In genomic region chr6:106128981-106129761, GRCh38 we compare ENCODE assay signal across 12 cellular contexts. TPM values are rescaled to one million over a fixed set of nuclear protein-coding genes. Genes with fewer than 3 reads are reported as not detected.
DNase-seq lines count a peak whose midpoint lies in the region; ATAC-seq, FAIRE-seq and TF ChIP-seq lines count a peak whose summit lies in the region.
"Had no signal": no experiment of that assay in that cellular context is flagged by ENCODE, and none has a peak within 500 bp of the region (broad histone marks: within the 10 kb centered on the region; RNA-seq: fewer than 3 reads in every experiment).

No MANE protein-coding gene starts in this region.

- POLR2A ChIA-PET in A549 (lab: Yijun Ruan, JAX), result no interaction called here

- no peak for TF ChIP-seq EP300 in A549 (IDR thresholded peaks at IDR 0.05)

- H3K27ac ChIP-seq in A549 (peak overlapping the region; percentile 17 to 37; a peak in 2 of 6 replicates), RWPE2 (ENCODE audit: poor library complexity, severe bottlenecking) (peak overlapping the region; percentile 58), gastrocnemius medialis (no peak overlapping the region)

- H3K36me3 ChIP-seq in RWPE2 (ENCODE audit: low read depth), result no peaks in the 10 kb centered on the region
- H3K36me3 ChIP-seq in gastrocnemius medialis, result no peaks in the 10 kb centered on the region

- TF ChIP-seq POLR2A in A549 (IDR thresholded peaks at IDR 0.05; ENCODE audit: low read length) (no peak), gastrocnemius medialis (IDR thresholded peaks at IDR 0.05) (no peak)

- peak in 1 of 2 experiments; percentile 13 for DNase-seq in A549 (ENCODE audit: low read depth in 1 of 2, low spot score in 1 of 2)
- no peak for DNase-seq in RWPE2 (ENCODE audit: low spot score)
- DNase-seq in fibroblast of villous mesenchyme (ENCODE audit: low read depth), result peak; percentile 92
- no peak for DNase-seq in UCSD-AML1 (lab: John Stamatoyannopoulos, UW; ENCODE audit: unreplicated experiment)
- DNase-seq in KG1 (lab: John Stamatoyannopoulos, UW), result no peak
- DNase-seq in gastrocnemius medialis, result no peak
- no peak for DNase-seq in GM19240 (ENCODE audit: insufficient read length, low spot score)
- DNase-seq: activated T-cell treated with anti-CD3 and anti-CD28 coated beads, Interleukin-2, amount 50 U/mL, for 4 hours; AML-193; naive B cell had no signal

- 43% methylated on average over 9 of the region's 9 CpGs for WGBS in A549 (ENCODE audit: missing lambda C conversion rate)

- H3K9me3 ChIP-seq in A549 (no peaks in the 10 kb centered on the region), RWPE2 (ENCODE audit: severe bottlenecking) (no peaks in the 10 kb centered on the region), gastrocnemius medialis (no peaks in the 10 kb centered on the region)

- no peak for FAIRE-seq in A549 (lab: Jason Lieb, UNC)
- FAIRE-seq: endothelial cell of umbilical vein had no signal

- TF ChIP-seq CTCF in A549 (IDR thresholded peaks at IDR 0.05) (no peak), RWPE2 (IDR thresholded peaks at IDR 0.05; ENCODE audit: poor library complexity, severe bottlenecking) (no peak), fibroblast of villous mesenchyme (IDR thresholded peaks at IDR 0.05; ENCODE audit: insufficient read depth, low read depth, low read length) (no peak), gastrocnemius medialis (IDR thresholded peaks at IDR 0.05 in 4 of 5, conservative IDR thresholded peaks at IDR 0.05 in 1 of 5) (no peak)

- no peaks in the 10 kb centered on the region for H3K27me3 ChIP-seq in RWPE2 (ENCODE audit: insufficient read depth, poor library complexity, severe bottlenecking)
- H3K27me3 ChIP-seq in gastrocnemius medialis, result no peaks in the 10 kb centered on the region

- CTCF ChIA-PET in A549 (lab: Yijun Ruan, JAX), result interaction anchor here (1.7 kb wide), 1 partner anchor 10 kb away, joined by 3 read pairs; no protein-coding TSS in a partner anchor

- TF ChIP-seq RAD21 in A549 (conservative IDR thresholded peaks at IDR 0.05 in 1 of 2, IDR thresholded peaks at IDR 0.05 in 1 of 2), result no peak

- H3K4me3 ChIP-seq in A549, result no peak overlapping the region
- no peak overlapping the region for H3K4me3 ChIP-seq in RWPE2 (ENCODE audit: severe bottlenecking)
- peak overlapping the region; percentile 7 for H3K4me3 ChIP-seq in fibroblast of villous mesenchyme (ENCODE audit: low read depth, low read length)
- no peak overlapping the region for H3K4me3 ChIP-seq in gastrocnemius medialis

- peaks cover 17% of the 10 kb centered on the region; the same call in 2 of the 3 replicates for H3K4me1 ChIP-seq in A549
- H3K4me1 ChIP-seq in RWPE2 (ENCODE audit: insufficient read depth, poor library complexity, severe bottlenecking), result peaks cover 18% of the 10 kb centered on the region
- no peaks in the 10 kb centered on the region for H3K4me1 ChIP-seq in gastrocnemius medialis

- in situ Hi-C loops in gastrocnemius medialis (cut with MboI; ENCODE audit: low sequenced_read_pairs in 4 of 4), result no loop called here

- peak overlapping the region; percentile 65 for H3K4me2 ChIP-seq in A549

- ATAC-seq in A549 (peak; percentile 54 to 76; a peak in 4 of 6 replicates), HG03280 (IDR thresholded peaks at IDR 0.05; ENCODE audit: unreplicated experiment) (peak; percentile 40), RWPE2 (ENCODE audit: low read depth) (peak; percentile 84), gastrocnemius medialis (no peak)
- ATAC-seq: activated T-cell treated with anti-CD3 and anti-CD28 coated beads, Interleukin-2, amount 50 U/mL, for 4 hours had no signal

- intact Hi-C loops in gastrocnemius medialis (cut with DNase I; ENCODE audit: low total_unique reads), result no loop called here

TF ChIP-seq in A549, 52 proteins besides CTCF, POLR2A, EP300 and RAD21:
- TF ChIP-seq PBX3 (IDR thresholded peaks at IDR 0.05), result no peak
- TF ChIP-seq GATA3 (IDR thresholded peaks at IDR 0.05; ENCODE audit: borderline replicate concordance), result peak; percentile 48; the same call in 1 of the 2 replicates

RNA-seq across cellular contexts. Expression of gene PRDM1, which starts 43.0 kb away (rescaled TPM):
- polyA plus RNA-seq in A549 (2011; rRNA removed), result 9.0 and 11.2 TPM in 2 replicates
- polyA plus RNA-seq in A549 (2012; cell fraction: cytosol; rRNA removed), result 6.1 and 8.7 TPM in 2 replicates
- polyA plus RNA-seq in A549 (2012; cell fraction: nucleus; rRNA removed), result 19.1 and 19.2 TPM in 2 replicates
- 2.5 to 3.0 TPM (median 2.6 TPM) in 3 replicates for polyA plus RNA-seq in A549 (2017; fragmentation: RNase III; extraction: RNeasy Plus Mini Kit Qiagen cat#74134 plus additional on column Dnase treatment)
- 29.0 and 29.1 TPM in 2 replicates for polyA minus RNA-seq in A549 (2011; rRNA and poly(A)+ RNA removed)
- 29.6 and 39.7 TPM in 2 replicates for total RNA-seq in fibroblast of villous mesenchyme
- 1 to 10 TPM; 1.6 to 2.4 (median 1.9) TPM for total RNA-seq in gastrocnemius medialis

Comparison
In these comparisons a context has a peak if more than half of its experiments do, and no peak if none do; other contexts are left out.
1. ATAC-seq: peak in A549 (2 of 2), HG03280 (single experiment) and RWPE2 (single experiment); none in gastrocnemius medialis (0 of 2).
2. H3K27ac ChIP-seq: peak in A549 (2 of 2) and RWPE2 (single experiment); none in gastrocnemius medialis (0 of 4).